Comparison of ENCODE assay signal across 16 cellular contexts in the genomic region with DNA sequence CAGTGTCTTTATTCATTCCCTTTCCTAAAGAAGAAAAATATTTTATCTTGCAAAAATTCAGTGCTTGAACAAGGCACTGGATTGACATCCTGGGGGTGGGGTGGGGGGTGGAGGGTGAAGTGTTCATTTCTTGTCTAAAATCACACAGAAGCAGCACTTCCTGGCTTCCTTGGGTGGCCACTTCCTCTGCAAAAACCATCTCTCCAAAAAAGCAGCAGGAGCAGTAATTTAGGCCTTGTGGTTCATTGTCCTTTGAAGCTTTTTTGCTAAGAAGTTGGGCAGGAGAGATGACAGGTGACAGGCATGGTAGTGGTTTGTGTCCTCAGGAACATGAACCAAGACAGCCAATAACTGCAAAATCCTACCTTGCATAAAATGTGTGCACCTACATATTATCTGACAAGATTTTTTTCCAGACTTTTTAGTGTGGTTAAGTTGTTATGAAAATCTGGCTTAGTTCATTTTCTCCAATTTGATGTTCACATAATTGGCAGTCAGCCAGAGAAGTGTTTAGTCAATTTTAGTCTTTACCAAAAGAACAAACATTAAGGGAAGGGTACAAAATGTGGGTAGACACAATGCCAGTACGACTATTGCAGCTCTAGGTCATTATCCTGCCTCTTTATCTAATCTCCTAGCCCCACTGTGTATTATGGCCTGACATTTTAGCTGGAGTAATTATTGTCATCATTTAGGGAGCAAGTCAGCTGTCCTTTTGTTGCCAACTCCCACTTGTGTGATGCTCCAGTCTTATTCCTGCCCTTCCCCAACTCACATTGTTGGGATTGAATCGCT.
DNase-seq lines count a peak whose midpoint lies in the region; TF ChIP-seq lines count a peak whose summit lies in the region.
"Had no signal": no experiment of that assay in that cellular context is flagged by ENCODE, and none has a peak within 500 bp of the region (broad histone marks: within the 10 kb centered on the region; RNA-seq: fewer than 3 reads in every experiment).

No MANE protein-coding gene starts in this region.

- H3K4me3 ChIP-seq in Loucy (ENCODE audit: low read length, poor library complexity, severe bottlenecking), result peak overlapping the region; percentile 62
- H3K4me3 ChIP-seq: gastrocnemius medialis had no signal

- TF ChIP-seq CTCF in Loucy (conservative IDR thresholded peaks at IDR 0.05; ENCODE audit: low read length) (no peak), type B pancreatic cell (conservative IDR thresholded peaks at IDR 0.05) (no peak)

- H3K9me2 ChIP-seq in Loucy (replicated peaks; ENCODE audit: low read depth, low read length), result no peaks in the 10 kb centered on the region

- H3K36me3 Mint-ChIP-seq in type B pancreatic cell, result no peaks in the 10 kb centered on the region
- H3K36me3 Mint-ChIP-seq: CD8-positive, alpha-beta memory T cell; mesothelial cell of epicardium had no signal

- H3K27ac Mint-ChIP-seq in type B pancreatic cell, result no peak overlapping the region
- H3K27ac Mint-ChIP-seq: mesothelial cell of epicardium had no signal

- H3K9me3 Mint-ChIP-seq in type B pancreatic cell, result no peaks in the 10 kb centered on the region
- H3K9me3 Mint-ChIP-seq: CD8-positive, alpha-beta memory T cell; mesothelial cell of epicardium had no signal

- in situ Hi-C loops in KBM-7 (cut with MboI; ENCODE audit: low pct_unique_long_range_greater_than_20kb, low sequenced_read_pairs), result no loop called here

- peaks cover 22% of the 10 kb centered on the region for H3K27me3 Mint-ChIP-seq in type B pancreatic cell

- peak overlapping the region; percentile 61 for H3K9ac ChIP-seq in Loucy (ENCODE audit: low read depth, low read length, poor library complexity, severe bottlenecking)
- H3K9ac ChIP-seq: parathyroid adenoma had no signal

- H3K4me1 ChIP-seq in Loucy (ENCODE audit: insufficient read depth, low read length, poor library complexity, severe bottlenecking), result peaks cover 51% of the 10 kb centered on the region
- H3K4me1 ChIP-seq: gastrocnemius medialis, parathyroid adenoma had no signal

- peaks cover 10% of the 10 kb centered on the region for H3K4me1 Mint-ChIP-seq in type B pancreatic cell (ENCODE audit: unreplicated experiment)

- H3K4me3 Mint-ChIP-seq in type B pancreatic cell, result no peak overlapping the region
- H3K4me3 Mint-ChIP-seq: CD8-positive, alpha-beta memory T cell; mesothelial cell of epicardium had no signal

- no peaks in the 10 kb centered on the region for H3K9me3 ChIP-seq in Loucy (ENCODE audit: insufficient read depth, low read depth, low read length)
- H3K9me3 ChIP-seq: gastrocnemius medialis had no signal

- H3K4me2 ChIP-seq in Loucy (ENCODE audit: low read depth, low read length, poor library complexity, severe bottlenecking), result peak overlapping the region; percentile 71

- DNase-seq in DMS 273 (lab: John Stamatoyannopoulos, UW; ENCODE audit: unreplicated experiment) (peak; percentile 34), DMS 273 treated with DMSO at 0.1 percent for 48 hours (lab: John Stamatoyannopoulos, UW) (no peak), NCI-H82 treated with DMSO at 0.1 percent for 48 hours (lab: John Stamatoyannopoulos, UW; ENCODE audit: unreplicated experiment) (peak; percentile 41), caudate nucleus (lab: John Stamatoyannopoulos, UW) (peak in 22 of 61 donors; percentile 3 to 64 (median 18)), type B pancreatic cell (ENCODE audit: extremely low spot score, unreplicated experiment) (no peak), D341Med (ENCODE audit: low spot score) (no peak), KBM-7 (no peak)
- DNase-seq: activated CD4-positive, alpha-beta T cell treated with anti-CD3 and anti-CD28 coated beads, Interleukin-2, amount 50 U/mL, for 4 hours; CD8-positive, alpha-beta memory T cell; central memory CD4-positive, alpha-beta T cell; gastrocnemius medialis; MV-4-11 had no signal

- no peak overlapping the region for H2AFZ ChIP-seq in Loucy (ENCODE audit: low read length)
- H2AFZ ChIP-seq: parathyroid adenoma had no signal

- H4K20me1 ChIP-seq in Loucy (ENCODE audit: insufficient read depth, low read length, poor library complexity, severe bottlenecking), result no peaks in the 10 kb centered on the region

- H3K27me3 ChIP-seq in Loucy (ENCODE audit: insufficient read depth, low read length, poor library complexity, severe bottlenecking), result no peaks in the 10 kb centered on the region
- H3K27me3 ChIP-seq: gastrocnemius medialis had no signal

- peak overlapping the region; percentile 61 for H3K27ac ChIP-seq in caudate nucleus (ENCODE audit: low read depth, low read length)
- H3K27ac ChIP-seq: 22Rv1, gastrocnemius medialis, parathyroid adenoma had no signal

- no peaks in the 10 kb centered on the region for H3K79me2 ChIP-seq in Loucy (ENCODE audit: insufficient read depth, low read length)
- H3K79me2 ChIP-seq: parathyroid adenoma had no signal

- no peaks in the 10 kb centered on the region for H3K36me3 ChIP-seq in Loucy (ENCODE audit: insufficient read depth, low read length)
- H3K36me3 ChIP-seq: gastrocnemius medialis had no signal

- H3F3A ChIP-seq in Loucy (ENCODE audit: low read depth), result peaks cover 13% of the 10 kb centered on the region

Comparison
In these comparisons a context has a peak if more than half of its experiments do, and no peak if none do; other contexts are left out.
1. DNase-seq: peak in DMS 273 (single experiment) and NCI-H82 treated with DMSO at 0.1 percent for 48 hours (single experiment); none in DMS 273 treated with DMSO at 0.1 percent for 48 hours (single experiment), type B pancreatic cell (single experiment), D341Med (single experiment) and KBM-7 (single experiment).